ENCODE assay signal across 7 cellular contexts in the genomic region with DNA sequence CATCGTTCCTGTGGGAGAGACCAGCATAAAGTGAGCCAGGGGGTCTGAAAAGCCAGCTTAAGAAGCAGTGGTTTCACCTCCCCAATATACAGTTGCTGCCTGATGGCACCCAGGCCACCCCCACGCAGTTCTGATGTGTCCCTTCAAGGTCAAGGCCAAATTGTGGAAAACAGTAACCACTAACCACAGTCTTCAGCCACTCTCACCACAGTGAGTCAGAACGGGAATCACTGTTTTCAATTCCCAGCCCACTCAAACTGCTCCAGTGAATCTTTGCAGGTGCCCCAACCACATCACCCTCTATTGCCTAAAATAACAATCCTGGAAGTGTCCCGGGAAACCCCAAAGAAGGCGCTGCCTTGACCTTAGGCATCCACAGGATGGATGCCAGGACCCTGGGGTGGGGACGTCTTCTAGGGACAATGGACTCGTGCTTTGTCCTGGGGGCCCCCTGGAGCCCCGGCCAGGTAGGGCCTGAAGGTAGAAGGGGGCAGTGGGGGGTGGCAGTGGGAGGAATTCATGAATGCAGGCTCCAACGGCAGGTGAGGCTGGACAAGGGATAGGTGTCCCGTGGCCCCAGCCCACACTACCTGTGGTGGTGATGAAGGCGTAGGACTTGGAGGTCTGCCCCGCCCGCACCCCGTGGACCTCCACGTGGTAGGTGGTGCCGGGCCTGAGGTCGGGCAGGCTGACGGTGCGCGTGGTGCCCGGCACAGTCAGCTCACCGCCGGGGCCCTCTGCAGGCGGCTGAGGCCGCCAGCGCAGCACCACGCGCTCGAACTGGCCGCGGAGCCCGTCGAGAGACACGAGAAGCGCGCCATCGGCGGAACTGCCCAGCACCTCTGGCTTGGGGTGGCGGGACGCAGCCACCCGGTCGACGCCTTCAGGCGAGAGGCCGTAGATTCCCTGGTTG. TPM values are rescaled to one million over a fixed set of nuclear protein-coding genes. Genes with fewer than 3 reads are reported as not detected.
A peak's percentile ranks its signal among the peaks of the same experiment; 100 is the strongest.
DNase-seq lines count a peak whose midpoint lies in the region; ATAC-seq and TF ChIP-seq lines count a peak whose summit lies in the region.

No MANE protein-coding gene starts in this region.

- peak; percentile 64 for DNase-seq in NCI-H226
- peak; percentile 19 for DNase-seq in dedifferentiated amniotic fluid mesenchymal stem cell (ENCODE audit: extremely low spot score)
- DNase-seq in omental fat pad (ENCODE audit: low spot score) = no peak
- DNase-seq in cortex of kidney (lab: John Stamatoyannopoulos, UW) = no peak
- no peak for DNase-seq in NCI-H1092 treated with DMSO at 0.1 percent for 48 hours (lab: John Stamatoyannopoulos, UW)
- no peak for DNase-seq in NCI-H2227 treated with DMSO at 0.1 percent for 48 hours (lab: John Stamatoyannopoulos, UW)

- TF ChIP-seq CTCF in omental fat pad (IDR thresholded peaks at IDR 0.05) = no peak

- ATAC-seq in GM18870 (IDR thresholded peaks at IDR 0.05; ENCODE audit: unreplicated experiment) = peak; percentile 47
- ATAC-seq in omental fat pad (ENCODE audit: low FRiP score) = peak; percentile 9

RNA-seq across cellular contexts. Expression of gene TNXB, which starts 22.2 kb away (rescaled TPM):
- total RNA-seq in omental fat pad = 100 to 1,000 TPM; 129 to 311 (median 137) TPM

RNA-seq across cellular contexts. Expression of gene ATF6B, which starts 41.1 kb away (rescaled TPM):
- total RNA-seq in omental fat pad = 10 to 100 TPM; 23.2 to 44.3 (median 24.4) TPM

RNA-seq across cellular contexts. Expression of gene FKBPL, which starts 43.2 kb away (rescaled TPM):
- 1 to 10 TPM; 2.1 to 3.9 (median 2.7) TPM for total RNA-seq in omental fat pad

RNA-seq across cellular contexts. Expression of gene CYP21A2, which starts 48.7 kb away (rescaled TPM):
- 1 to 10 TPM in 3 of 4 donors, under 1 TPM in 1; 0.63 to 5.7 (median 2.8) TPM for total RNA-seq in omental fat pad

Comparison
In these comparisons a context has a peak if more than half of its experiments do, and no peak if none do; other contexts are left out.
1. DNase-seq: peak in NCI-H226 (single experiment) and dedifferentiated amniotic fluid mesenchymal stem cell (single experiment); none in omental fat pad (single experiment), cortex of kidney (single experiment), NCI-H1092 treated with DMSO at 0.1 percent for 48 hours (single experiment) and NCI-H2227 treated with DMSO at 0.1 percent for 48 hours (single experiment).